Comparison of ENCODE assay signal across 19 cellular contexts in genomic region chrX:31209005-31209612, GRCh38.
DNase-seq lines count a peak whose midpoint lies in the region; FAIRE-seq and TF ChIP-seq lines count a peak whose summit lies in the region.
"Had no signal": no experiment of that assay in that cellular context is flagged by ENCODE, and none has a peak within 500 bp of the region (broad histone marks: within the 10 kb centered on the region; RNA-seq: fewer than 3 reads in every experiment).

No MANE protein-coding gene starts in this region.

- no peak overlapping the region for H3K4me3 ChIP-seq in bronchial epithelial cell (ENCODE audit: low read depth, low read length)
- no peak overlapping the region for H3K4me3 ChIP-seq in BE2C (ENCODE audit: low read depth, low read length)
- H3K4me3 ChIP-seq: BLaER1 treated with 17β-estradiol and CSF1 and Interleukin-3, amounts not matched to agents 10 nM and 100 nM; pancreas; uterus had no signal

- no peaks in the 10 kb centered on the region for H3K9me3 ChIP-seq in BE2C
- H3K9me3 ChIP-seq: pancreas, uterus had no signal

- H3K27me3 ChIP-seq in bronchial epithelial cell (ENCODE audit: control insufficient read depth, insufficient read depth, low read length), result no peaks in the 10 kb centered on the region
- H3K27me3 ChIP-seq in BE2C, result no peaks in the 10 kb centered on the region
- H3K27me3 ChIP-seq: pancreas, uterus had no signal

- in situ Hi-C loops in Caki2 (cut with HindIII; ENCODE audit: low pct_unique_long_range_greater_than_20kb, low sequenced_read_pairs), result no loop called here

- H3K36me3 ChIP-seq in bronchial epithelial cell (ENCODE audit: control insufficient read depth, insufficient read depth, low read length), result no peaks in the 10 kb centered on the region
- no peaks in the 10 kb centered on the region for H3K36me3 ChIP-seq in BE2C
- H3K36me3 ChIP-seq: pancreas, uterus had no signal

- H3K27ac Mint-ChIP-seq in mesothelial cell of epicardium, result peak overlapping the region; percentile 32
- H3K27ac Mint-ChIP-seq: activated naive CD8-positive, alpha-beta T cell treated with anti-CD3 and anti-CD28 coated beads, Interleukin-2, amount 10 ng/mL, durations not matched to agents 7 days and 5 days; activated T-cell treated with anti-CD3 and anti-CD28 coated beads, Interleukin-2, amount 50 U/mL, for 24 hours; stimulated activated naive CD8-positive, alpha-beta T cell treated with anti-CD3 and anti-CD28 coated beads, Interleukin-15, Interleukin-2, amounts not matched to agents 100 ng/mL and 50 ng/mL, for 24 hours had no signal

- DNase-seq in Caki2 (ENCODE audit: low read depth) (peak; percentile 69), HTR-8/SVneo (ENCODE audit: insufficient read length, low spot score) (peak; percentile 25), bronchial epithelial cell (ENCODE audit: low read depth) (peak; percentile 52), mesothelial cell of epicardium (ENCODE audit: low spot score in 2 of 2, unreplicated experiment in 2 of 2) (no peak), BE2C (no peak), RKO (ENCODE audit: low spot score) (no peak)
- no peak for DNase-seq in activated CD4-positive, alpha-beta T cell treated with anti-CD3 and anti-CD28 coated beads for 4 hours
- DNase-seq in stimulated activated CD4-positive, alpha-beta T cell treated with anti-CD3 and anti-CD28 coated beads, Interleukin-1b, Interleukin-23, amount 100 ng/mL, for 48 hours, result no peak
- DNase-seq: activated CD4-positive, alpha-beta T cell treated with anti-CD3 and anti-CD28 coated beads for 48 hours; activated naive CD8-positive, alpha-beta T cell treated with anti-CD3 and anti-CD28 coated beads, Interleukin-2, amount 10 ng/mL, durations not matched to agents 7 days and 5 days; activated T-cell treated with anti-CD3 and anti-CD28 coated beads, Interleukin-2, amount 50 U/mL, for 24 hours; DMS53; glutamatergic neuron; NCI-H146; NCI-H526 treated with DMSO at 0.1 percent for 48 hours; pancreas; uterus had no signal

- TF ChIP-seq CTCF in bronchial epithelial cell (IDR thresholded peaks at IDR 0.05; ENCODE audit: insufficient read depth, low read length, severe bottlenecking), result no peak
- TF ChIP-seq CTCF in mesothelial cell of epicardium (IDR thresholded peaks at IDR 0.05; ENCODE audit: unreplicated experiment), result no peak
- TF ChIP-seq CTCF in BE2C (IDR thresholded peaks at IDR 0.05; ENCODE audit: low read depth, low read length), result no peak

- H3K27me3 Mint-ChIP-seq in mesothelial cell of epicardium (ENCODE audit: low read depth), result no peaks in the 10 kb centered on the region
- H3K27me3 Mint-ChIP-seq: stimulated activated naive CD8-positive, alpha-beta T cell treated with anti-CD3 and anti-CD28 coated beads, Interleukin-15, Interleukin-2, amounts not matched to agents 100 ng/mL and 50 ng/mL, for 24 hours had no signal

- FAIRE-seq in HTR-8/SVneo (lab: Jason Lieb, UNC) (no peak), bronchial epithelial cell (lab: Jason Lieb, UNC) (no peak)
- FAIRE-seq: pancreas had no signal

- no peak overlapping the region for H3K4me3 Mint-ChIP-seq in mesothelial cell of epicardium
- H3K4me3 Mint-ChIP-seq: activated naive CD8-positive, alpha-beta T cell treated with anti-CD3 and anti-CD28 coated beads, Interleukin-2, amount 10 ng/mL, durations not matched to agents 7 days and 5 days; activated T-cell treated with anti-CD3 and anti-CD28 coated beads, Interleukin-2, amount 50 U/mL, for 24 hours; stimulated activated naive CD8-positive, alpha-beta T cell treated with anti-CD3 and anti-CD28 coated beads, Interleukin-15, Interleukin-2, amounts not matched to agents 100 ng/mL and 50 ng/mL, for 24 hours had no signal

- H3K36me3 Mint-ChIP-seq in mesothelial cell of epicardium, result peaks cover 15% of the 10 kb centered on the region
- H3K36me3 Mint-ChIP-seq: activated naive CD8-positive, alpha-beta T cell treated with anti-CD3 and anti-CD28 coated beads, Interleukin-2, amount 10 ng/mL, durations not matched to agents 7 days and 5 days had no signal

- peaks cover 14% of the 10 kb centered on the region for H3K9me3 Mint-ChIP-seq in mesothelial cell of epicardium
- H3K9me3 Mint-ChIP-seq: activated naive CD8-positive, alpha-beta T cell treated with anti-CD3 and anti-CD28 coated beads, Interleukin-2, amount 10 ng/mL, durations not matched to agents 7 days and 5 days; activated T-cell treated with anti-CD3 and anti-CD28 coated beads, Interleukin-2, amount 50 U/mL, for 24 hours; stimulated activated naive CD8-positive, alpha-beta T cell treated with anti-CD3 and anti-CD28 coated beads, Interleukin-15, Interleukin-2, amounts not matched to agents 100 ng/mL and 50 ng/mL, for 24 hours had no signal

- no peaks in the 10 kb centered on the region for H3K4me1 ChIP-seq in BE2C
- H3K4me1 ChIP-seq: uterus had no signal

- H3K4me1 Mint-ChIP-seq in mesothelial cell of epicardium, result peaks cover 21% of the 10 kb centered on the region
- H3K4me1 Mint-ChIP-seq: activated naive CD8-positive, alpha-beta T cell treated with anti-CD3 and anti-CD28 coated beads, Interleukin-2, amount 10 ng/mL, durations not matched to agents 7 days and 5 days had no signal

Comparison
In these comparisons a context has a peak if more than half of its experiments do, and no peak if none do; other contexts are left out.
1. DNase-seq: peak in Caki2 (single experiment), HTR-8/SVneo (single experiment) and bronchial epithelial cell (single experiment); none in mesothelial cell of epicardium (0 of 2), activated CD4-positive, alpha-beta T cell treated with anti-CD3 and anti-CD28 coated beads for 4 hours (0 of 2), BE2C (single experiment), RKO (single experiment) and stimulated activated CD4-positive, alpha-beta T cell treated with anti-CD3 and anti-CD28 coated beads, Interleukin-1b, Interleukin-23, amount 100 ng/mL, for 48 hours (single experiment).